In the genomic region with DNA sequence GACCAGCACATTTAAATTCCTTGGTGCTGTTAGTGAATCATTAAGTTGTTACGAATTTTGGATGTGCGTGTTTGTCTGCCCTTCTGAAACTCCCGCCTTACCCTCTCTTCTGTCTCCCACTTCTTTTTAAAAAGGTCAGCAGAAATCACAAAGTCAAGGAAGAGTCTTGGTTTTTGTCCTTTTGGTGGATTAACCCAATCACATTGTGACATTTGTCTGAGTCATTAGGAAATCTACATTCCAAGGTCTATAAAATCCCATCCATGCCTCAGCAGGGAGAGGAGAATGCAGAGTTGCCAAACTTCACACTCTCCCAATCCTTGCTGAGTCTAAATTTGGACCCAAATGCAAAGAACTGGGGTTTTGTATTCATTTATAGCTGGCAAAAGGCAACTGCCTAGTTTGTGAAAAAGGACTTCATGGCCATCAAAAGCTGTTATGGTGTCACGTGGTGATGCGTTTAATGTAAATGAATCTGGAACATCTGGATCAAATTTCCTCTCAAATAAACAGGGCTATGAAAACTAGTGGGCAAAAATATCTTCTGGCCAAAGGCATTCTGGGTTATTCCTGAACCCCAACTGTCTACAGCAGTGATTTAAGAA, we compare ENCODE assay signal across 1 cellular context.
TF ChIP-seq lines count a peak whose summit lies in the region.

No MANE protein-coding gene starts in this region.

TF ChIP-seq in H1, 55 proteins besides CTCF, POLR2A, EP300 and RAD21 (continued from another document):
- TF ChIP-seq CBX8 (IDR thresholded peaks at IDR 0.05; ENCODE audit: borderline replicate concordance, low read depth, low read length): no peak
- TF ChIP-seq JUN (IDR thresholded peaks at IDR 0.05; ENCODE audit: low read depth, low read length): no peak
- TF ChIP-seq SP4 (IDR thresholded peaks at IDR 0.05; ENCODE audit: low read length): no peak
- no peak for TF ChIP-seq CHD2 (IDR thresholded peaks at IDR 0.05; ENCODE audit: low read length)
- TF ChIP-seq RXRA (IDR thresholded peaks at IDR 0.05; ENCODE audit: insufficient read depth, low read depth, low read length): no peak
- TF ChIP-seq SUZ12 (IDR thresholded peaks at IDR 0.05; ENCODE audit: low read length): no peak
- no peak for TF ChIP-seq SIRT6 (IDR thresholded peaks at IDR 0.05; ENCODE audit: low read length)
- no peak for TF ChIP-seq E2F6 (IDR thresholded peaks at IDR 0.05)
TF ChIP-seq in H1: peak in this region for 0.
